Comparison of ENCODE assay signal across 7 cellular contexts in genomic region chr21:46459024-46459355, GRCh38. TPM values are rescaled to one million over a fixed set of nuclear protein-coding genes. Genes with fewer than 3 reads are reported as not detected.
DNase-seq lines count a peak whose midpoint lies in the region; ATAC-seq and TF ChIP-seq lines count a peak whose summit lies in the region.

No MANE protein-coding gene starts in this region.

- TF ChIP-seq EP300 in stomach (IDR thresholded peaks at IDR 0.05), result no peak

- 0 to 1% (median 0%) methylated on average over 7 to 36 of the region's 36 CpGs for WGBS in stomach, 5 donors

- no peaks in the 10 kb centered on the region for H3K27me3 Mint-ChIP-seq in activated T-helper 1 cell treated with anti-CD3 and anti-CD28 coated beads, Interleukin-12 subunit alpha, Interleukin-12 subunit beta, Interleukin-2, Interleukin-4 antibody, amounts not matched to agents 30 ng/mL and 10 ng/mL and 1 ng/mL, durations not matched to agents 14 hours and 24 hours and 36 hours (ENCODE audit: insufficient read depth)

- H3K4me3 Mint-ChIP-seq in activated T-helper 1 cell treated with anti-CD3 and anti-CD28 coated beads, Interleukin-12 subunit alpha, Interleukin-12 subunit beta, Interleukin-2, Interleukin-4 antibody, amounts not matched to agents 30 ng/mL and 10 ng/mL and 1 ng/mL, durations not matched to agents 14 hours and 24 hours and 36 hours, result peak overlapping the region; percentile 80

- no peaks in the 10 kb centered on the region for H3K9me3 ChIP-seq in iPS-18a (ENCODE audit: control insufficient read depth, low read depth, low read length)
- H3K9me3 ChIP-seq in stomach, result no peaks in the 10 kb centered on the region

- H3K4me1 Mint-ChIP-seq in activated T-helper 1 cell treated with anti-CD3 and anti-CD28 coated beads, Interleukin-12 subunit alpha, Interleukin-12 subunit beta, Interleukin-2, Interleukin-4 antibody, amounts not matched to agents 30 ng/mL and 10 ng/mL and 1 ng/mL, durations not matched to agents 14 hours and 24 hours and 36 hours (ENCODE audit: low read depth), result peaks cover 43% of the 10 kb centered on the region

- H3K27ac Mint-ChIP-seq in activated T-helper 1 cell treated with anti-CD3 and anti-CD28 coated beads, Interleukin-12 subunit alpha, Interleukin-12 subunit beta, Interleukin-2, Interleukin-4 antibody, amounts not matched to agents 30 ng/mL and 10 ng/mL and 1 ng/mL, durations not matched to agents 14 hours and 24 hours and 36 hours, result no peak overlapping the region

- ATAC-seq in HG03064 (IDR thresholded peaks at IDR 0.05; ENCODE audit: low read depth, unreplicated experiment), result peak; percentile 24

- TF ChIP-seq POLR2A in stomach (IDR thresholded peaks at IDR 0.05), result no peak

- intact Hi-C loops in activated T-helper 1 cell treated with anti-CD3 and anti-CD28 coated beads, Interleukin-12 subunit alpha, Interleukin-12 subunit beta, Interleukin-2, Interleukin-4 antibody, amounts not matched to agents 30 ng/mL and 10 ng/mL and 1 ng/mL, durations not matched to agents 14 hours and 24 hours and 36 hours (cut with micrococcal nuclease), result loop anchor here (1.0 to 2.0 kb wide), 3 partner anchors 100 to 230 kb away; partner anchors contain the start of gene LSS
- intact Hi-C loops in stomach (cut with DNase I; ENCODE audit: low total_unique reads), result no loop called here

- no peak for DNase-seq in activated T-helper 1 cell treated with anti-CD3 and anti-CD28 coated beads, Interleukin-12 subunit alpha, Interleukin-12 subunit beta, Interleukin-2, Interleukin-4 antibody, amounts not matched to agents 30 ng/mL and 10 ng/mL and 1 ng/mL, durations not matched to agents 14 hours and 24 hours and 36 hours (ENCODE audit: low spot score)
- no peak for DNase-seq in stomach
- no peak for DNase-seq in GM20000 (ENCODE audit: low spot score)
- no peak for DNase-seq in NCI-H2196 treated with DMSO at 0.1 percent for 48 hours (lab: John Stamatoyannopoulos, UW; ENCODE audit: unreplicated experiment)
- no peak for DNase-seq in stimulated activated CD4-positive, alpha-beta T cell treated with anti-CD3 and anti-CD28 coated beads, Interleukin-4, amount 100 ng/mL, for 4 hours

- H3K4me3 ChIP-seq in iPS-18a (ENCODE audit: low read length) (peak overlapping the region; percentile 58), stomach (peak overlapping the region; percentile 71 to 98 (median 97))

- H3K27me3 ChIP-seq in iPS-18a (ENCODE audit: control insufficient read depth, insufficient read depth, low read length) (no peaks in the 10 kb centered on the region), stomach (no peaks in the 10 kb centered on the region)

- H3K27ac ChIP-seq in iPS-18a (ENCODE audit: low read length), result no peak overlapping the region
- peak overlapping the region; percentile 88 to 97 (median 93) for H3K27ac ChIP-seq in stomach

- peak overlapping the region; percentile 42 for H3K9ac ChIP-seq in iPS-18a (ENCODE audit: low read length)

- no peak for TF ChIP-seq CTCF in stomach (IDR thresholded peaks at IDR 0.05)
- no peak for TF ChIP-seq CTCF in GM20000 (IDR thresholded peaks at IDR 0.05; ENCODE audit: extremely low read depth, missing control alignments)

- H3K4me1 ChIP-seq in iPS-18a (ENCODE audit: control insufficient read depth, low read depth, low read length), result peaks cover 9% of the 10 kb centered on the region
- H3K4me1 ChIP-seq in stomach, result peaks cover 37 to 72% (median 54%) of the 10 kb centered on the region in 4 donors

- peaks cover 12% of the 10 kb centered on the region for H3K36me3 Mint-ChIP-seq in activated T-helper 1 cell treated with anti-CD3 and anti-CD28 coated beads, Interleukin-12 subunit alpha, Interleukin-12 subunit beta, Interleukin-2, Interleukin-4 antibody, amounts not matched to agents 30 ng/mL and 10 ng/mL and 1 ng/mL, durations not matched to agents 14 hours and 24 hours and 36 hours (ENCODE audit: low read depth)

- H3K9me3 Mint-ChIP-seq in activated T-helper 1 cell treated with anti-CD3 and anti-CD28 coated beads, Interleukin-12 subunit alpha, Interleukin-12 subunit beta, Interleukin-2, Interleukin-4 antibody, amounts not matched to agents 30 ng/mL and 10 ng/mL and 1 ng/mL, durations not matched to agents 14 hours and 24 hours and 36 hours, result no peaks in the 10 kb centered on the region

- peaks cover 22% of the 10 kb centered on the region for H3K36me3 ChIP-seq in iPS-18a (ENCODE audit: control insufficient read depth, low read depth, low read length)
- peaks cover 0 to 12% (median 5%) of the 10 kb centered on the region in 4 donors for H3K36me3 ChIP-seq in stomach

RNA-seq across cellular contexts. Expression of gene DIP2A, which starts 0.3 kb away (rescaled TPM):
- total RNA-seq in activated T-helper 1 cell treated with anti-CD3 and anti-CD28 coated beads, Interleukin-12 subunit alpha, Interleukin-12 subunit beta, Interleukin-2, Interleukin-4 antibody, amounts not matched to agents 30 ng/mL and 10 ng/mL and 1 ng/mL, durations not matched to agents 14 hours and 24 hours and 36 hours, result 33.5 and 33.6 TPM in 2 replicates
- 100 to 1,000 TPM in 2 of 5 donors, 10 to 100 TPM in 3; 49.0 to 122 (median 61.8) TPM for total RNA-seq in stomach
- polyA plus RNA-seq in stomach, result 10 to 100 TPM in 2 of 3 donors, 1 to 10 TPM in 1; 7.3 to 17.3 (median 10.8) TPM
